Comparison of ENCODE assay signal across 32 cellular contexts in genomic region chr1:22547186-22547817, GRCh38. TPM values are rescaled to one million over a fixed set of nuclear protein-coding genes. Genes with fewer than 3 reads are reported as not detected.
A peak's percentile ranks its signal among the peaks of the same experiment; 100 is the strongest.
DNase-seq lines count a peak whose midpoint lies in the region; ATAC-seq, FAIRE-seq and TF ChIP-seq lines count a peak whose summit lies in the region.
"Had no signal": no experiment of that assay in that cellular context is flagged by ENCODE, and none has a peak within 500 bp of the region (broad histone marks: within the 10 kb centered on the region; RNA-seq: fewer than 3 reads in every experiment).

No MANE protein-coding gene starts in this region.

- H4K8ac ChIP-seq in neuronal stem cell (ENCODE audit: low read depth, low read length) = peak overlapping the region; percentile 65

- H3K9ac ChIP-seq in K562 (ENCODE audit: insufficient read depth in 1 of 2, low read depth in 2 of 2, low read length in 2 of 2) (no peak overlapping the region), neuronal stem cell (ENCODE audit: low read depth, low read length, poor library complexity) (no peak overlapping the region)
- H3K9ac ChIP-seq: BLaER1 had no signal

- no peak overlapping the region for H2BK120ac ChIP-seq in neuronal stem cell (ENCODE audit: low read depth, low read length)

- no peak overlapping the region for H3K4me3 Mint-ChIP-seq in glutamatergic neuron (ENCODE audit: unreplicated experiment)
- H3K4me3 Mint-ChIP-seq in activated CD4-positive, alpha-beta memory T cell treated with anti-CD3 and anti-CD28 coated beads for 36 hours = no peak overlapping the region
- H3K4me3 Mint-ChIP-seq: CD4-positive, alpha-beta memory T cell; CD4-positive, CD25-positive, alpha-beta regulatory T cell; CD8-positive, alpha-beta memory T cell had no signal

- peaks cover 64 to 95% of the 10 kb centered on the region in 2 experiments for H3K27me3 ChIP-seq in K562 (ENCODE audit: control insufficient read depth in 2 of 2, insufficient read depth in 2 of 2, low read length in 2 of 2)
- H3K27me3 ChIP-seq in neuronal stem cell (ENCODE audit: control insufficient read depth in 3 of 3, insufficient read depth in 3 of 3, low read depth in 1 of 3, low read length in 3 of 3) = peaks cover 0 to 85% (median 15%) of the 10 kb centered on the region in 3 experiments
- H3K27me3 ChIP-seq in left ventricle myocardium inferior (ENCODE audit: low read depth) = peaks cover 91% of the 10 kb centered on the region
- H3K27me3 ChIP-seq: BE2C had no signal

- no peaks in the 10 kb centered on the region for H3K9me3 ChIP-seq in K562 (replicated peaks; ENCODE audit: control insufficient read depth, insufficient read depth, low read depth, low read length)
- H3K9me3 ChIP-seq in neuronal stem cell (replicated peaks in 1 of 2; ENCODE audit: control insufficient read depth in 2 of 2, insufficient read depth in 1 of 2, low read depth in 1 of 2, low read length in 2 of 2) = peaks cover 0 to 1% of the 10 kb centered on the region in 2 donors
- no peaks in the 10 kb centered on the region for H3K9me3 ChIP-seq in left ventricle myocardium inferior (replicated peaks)
- H3K9me3 ChIP-seq: BE2C, BLaER1 had no signal

- H4K20me1 ChIP-seq in K562 (replicated peaks; ENCODE audit: control insufficient read depth, insufficient read depth, low read length) = peaks cover 25% of the 10 kb centered on the region
- H4K20me1 ChIP-seq: BLaER1 had no signal

- H3K4me1 Mint-ChIP-seq in glutamatergic neuron (ENCODE audit: low read depth, unreplicated experiment) = peaks cover 4% of the 10 kb centered on the region
- no peaks in the 10 kb centered on the region for H3K4me1 Mint-ChIP-seq in activated CD4-positive, alpha-beta memory T cell treated with anti-CD3 and anti-CD28 coated beads for 36 hours (ENCODE audit: low read depth)
- H3K4me1 Mint-ChIP-seq: CD14-positive monocyte; CD4-positive, alpha-beta memory T cell; CD4-positive, CD25-positive, alpha-beta regulatory T cell; CD8-positive, alpha-beta memory T cell had no signal

- H3K4me2 ChIP-seq in K562 (ENCODE audit: insufficient read depth, low read length) (no peak overlapping the region), neuronal stem cell (ENCODE audit: insufficient read depth, low read length, poor library complexity, severe bottlenecking) (no peak overlapping the region)
- H3K4me2 ChIP-seq: BLaER1 had no signal

- no peak for FAIRE-seq in K562 (lab: Jason Lieb, UNC)
- FAIRE-seq: A204.1, GM12878, GM12892, GM18507 had no signal

- H3K27ac Mint-ChIP-seq in glutamatergic neuron (ENCODE audit: unreplicated experiment) = peak overlapping the region; percentile 12
- H3K27ac Mint-ChIP-seq in activated CD4-positive, alpha-beta memory T cell treated with anti-CD3 and anti-CD28 coated beads for 36 hours = no peak overlapping the region
- H3K27ac Mint-ChIP-seq: CD8-positive, alpha-beta memory T cell had no signal

- no TSS peak for BruUV-seq in K562 (replicated peaks; lab: Mats Ljungman, UMichigan)

- TF ChIP-seq RAD21 in K562 (CRISPR knock-in tag; conservative IDR thresholded peaks at IDR 0.05 in 1 of 2, IDR thresholded peaks at IDR 0.05 in 1 of 2) = no peak

- H3K4me3 ChIP-seq in K562 (no peak overlapping the region), neuronal stem cell (ENCODE audit: low read length in 2 of 2) (no peak overlapping the region), left ventricle myocardium inferior (no peak overlapping the region)
- H3K4me3 ChIP-seq: BLaER1, GM12878 had no signal

- H3K18ac ChIP-seq in neuronal stem cell (ENCODE audit: low read length) = no peak overlapping the region

- H3K36me3 Mint-ChIP-seq in glutamatergic neuron (ENCODE audit: unreplicated experiment) = peaks cover 5% of the 10 kb centered on the region
- H3K36me3 Mint-ChIP-seq in activated CD4-positive, alpha-beta memory T cell treated with anti-CD3 and anti-CD28 coated beads for 36 hours = no peaks in the 10 kb centered on the region
- H3K36me3 Mint-ChIP-seq: CD14-positive monocyte; CD4-positive, alpha-beta memory T cell; CD4-positive, CD25-positive, alpha-beta regulatory T cell; CD8-positive, alpha-beta memory T cell had no signal

- H2BK5ac ChIP-seq in neuronal stem cell (ENCODE audit: low read length) = no peak overlapping the region

- in situ Hi-C loops in K562 (cut with MboI) = no loop called here

- H2BK15ac ChIP-seq in neuronal stem cell (ENCODE audit: low read length) = no peak overlapping the region

- WGBS in K562 (ENCODE audit: insufficient coverage, low coverage, missing lambda C conversion rate) = 0% methylated on average over 2 of the region's 6 CpGs
- WGBS in neuronal stem cell (ENCODE audit: extremely low coverage in 2 of 2, insufficient read length in 2 of 2, insufficient replicate concordance in 1 of 2), 2 donors = 100% methylated on average over 1 to 3 of the region's 6 CpGs

- H3K9me3 Mint-ChIP-seq in glutamatergic neuron (ENCODE audit: unreplicated experiment) = peaks cover 4% of the 10 kb centered on the region
- H3K9me3 Mint-ChIP-seq in activated CD4-positive, alpha-beta memory T cell treated with anti-CD3 and anti-CD28 coated beads for 36 hours = no peaks in the 10 kb centered on the region
- H3K9me3 Mint-ChIP-seq: CD14-positive monocyte; CD4-positive, alpha-beta memory T cell; CD4-positive, CD25-positive, alpha-beta regulatory T cell; CD8-positive, alpha-beta memory T cell had no signal

- TF ChIP-seq CTCF in K562 (IDR thresholded peaks at IDR 0.05 in 2 of 3, conservative IDR thresholded peaks at IDR 0.05 in 1 of 3; ENCODE audit: insufficient read depth in 2 of 3, low read depth in 1 of 3, low read length in 3 of 3) = no peak
- no peak for TF ChIP-seq CTCF in glutamatergic neuron (IDR thresholded peaks at IDR 0.05; ENCODE audit: partially characterized antibody, unreplicated experiment)
- TF ChIP-seq CTCF in left ventricle myocardium inferior (IDR thresholded peaks at IDR 0.05; ENCODE audit: borderline replicate concordance) = no peak

- ATAC-seq in K562 (no peak), HG03354 (IDR thresholded peaks at IDR 0.05; ENCODE audit: poor library complexity, severe bottlenecking, unreplicated experiment) (no peak)
- ATAC-seq: GM12878 had no signal

- peaks cover 15% of the 10 kb centered on the region for H3K27me3 Mint-ChIP-seq in glutamatergic neuron (ENCODE audit: unreplicated experiment)
- H3K27me3 Mint-ChIP-seq in activated CD4-positive, alpha-beta memory T cell treated with anti-CD3 and anti-CD28 coated beads for 36 hours = peaks cover 22% of the 10 kb centered on the region

- TF ChIP-seq EP300 in K562 (IDR thresholded peaks at IDR 0.05; ENCODE audit: low read length) = no peak

- no peaks in the 10 kb centered on the region for H3K36me3 ChIP-seq in K562 (ENCODE audit: control insufficient read depth, insufficient read depth, low read length)
- H3K36me3 ChIP-seq in neuronal stem cell (replicated peaks in 1 of 2; ENCODE audit: control insufficient read depth in 2 of 2, insufficient read depth in 2 of 2, low read length in 2 of 2) = no peaks in the 10 kb centered on the region
- no peaks in the 10 kb centered on the region for H3K36me3 ChIP-seq in left ventricle myocardium inferior
- H3K36me3 ChIP-seq: BE2C, BLaER1 had no signal

- H3K4me1 ChIP-seq in K562 (replicated peaks in 1 of 2; ENCODE audit: control insufficient read depth in 2 of 2, insufficient read depth in 2 of 2, low read length in 2 of 2) = peaks cover 0 to 5% of the 10 kb centered on the region in 2 experiments; a peak in 1 of 5 replicates
- H3K4me1 ChIP-seq in neuronal stem cell (ENCODE audit: control insufficient read depth in 2 of 2, insufficient read depth in 1 of 2, low read depth in 1 of 2, low read length in 2 of 2) = peaks cover 0 to 4% of the 10 kb centered on the region in 2 donors
- H3K4me1 ChIP-seq in left ventricle myocardium inferior = no peaks in the 10 kb centered on the region
- H3K4me1 ChIP-seq: BE2C, BLaER1 had no signal

- no peaks in the 10 kb centered on the region for H3K9me1 ChIP-seq in K562 (ENCODE audit: control insufficient read depth, insufficient read depth, low read length)

- CTCF ChIA-PET in K562 (lab: Yijun Ruan, JAX; ENCODE audit: low intra/inter-chr PET ratio) = no interaction called here
- CTCF ChIA-PET in activated CD4-positive, alpha-beta memory T cell treated with anti-CD3 and anti-CD28 coated beads for 36 hours (lab: Charles Lee) = no interaction called here

- no peak for TF ChIP-seq POLR2A in K562 (conservative IDR thresholded peaks at IDR 0.05)

- POLR2A ChIA-PET in K562 (lab: Yijun Ruan, JAX) = interaction anchor here (1.0 kb wide), 1 partner anchor 27 kb away, joined by 3 read pairs; no protein-coding TSS in a partner anchor
- POLR2A ChIA-PET in activated CD4-positive, alpha-beta memory T cell treated with anti-CD3 and anti-CD28 coated beads for 36 hours (lab: Charles Lee) = no interaction called here

- H3K79me1 ChIP-seq in neuronal stem cell (ENCODE audit: low read depth, low read length) = peaks cover 2% of the 10 kb centered on the region

- H2AK5ac ChIP-seq in neuronal stem cell (ENCODE audit: low read depth, low read length) = no peak overlapping the region

- no peak overlapping the region for H3K14ac ChIP-seq in neuronal stem cell (ENCODE audit: low read length)

- DNase-seq in K562 (ENCODE audit: extremely low read depth in 1 of 4, low spot score in 3 of 4) (no peak), glutamatergic neuron (no peak), neuronal stem cell (ENCODE audit: low spot score) (no peak), left ventricle myocardium inferior (no peak), NCI-H2171 treated with DMSO at 0.1 percent for 48 hours (lab: John Stamatoyannopoulos, UW) (no peak)
- DNase-seq in activated CD4-positive, alpha-beta memory T cell treated with anti-CD3 and anti-CD28 coated beads for 36 hours = no peak
- DNase-seq: 8988T; ACHN; BE2C; C1 segment of cervical spinal cord; CD4-positive, CD25-positive, alpha-beta regulatory T cell; CD8-positive, alpha-beta memory T cell; COR-L47; DMS 273 treated with DMSO at 0.1 percent for 48 hours; DMS153; DMS53; DMS79; DND-41; EL; GDM1 had no signal

- H3K4ac ChIP-seq in neuronal stem cell (ENCODE audit: low read length) = no peak overlapping the region

- H3K23ac ChIP-seq in neuronal stem cell (ENCODE audit: low read depth, low read length, poor library complexity) = no peak overlapping the region

- H4K91ac ChIP-seq in neuronal stem cell (ENCODE audit: low read depth, low read length, poor library complexity) = no peak overlapping the region

- H2AFZ ChIP-seq in K562 (ENCODE audit: low read depth, low read length) (no peak overlapping the region), neuronal stem cell (ENCODE audit: low read length) (no peak overlapping the region)

- intact Hi-C loops in K562 (cut with micrococcal nuclease) (loop anchor here (5.0 kb wide), 1 partner anchor 95 kb away; the partner anchor contains the start of gene C1QC), left ventricle myocardium inferior (cut with micrococcal nuclease) (no loop called here)
- intact Hi-C loops in activated CD4-positive, alpha-beta memory T cell treated with anti-CD3 and anti-CD28 coated beads for 36 hours (cut with micrococcal nuclease) = no loop called here

- H2BK12ac ChIP-seq in neuronal stem cell (ENCODE audit: low read length) = no peak overlapping the region

- no peaks in the 10 kb centered on the region for H3K79me2 ChIP-seq in K562 (ENCODE audit: control insufficient read depth, insufficient read depth, low read length)

- H3K27ac ChIP-seq in K562 (ENCODE audit: extremely low read depth, low read depth, low read length) = no peak overlapping the region
- H3K27ac ChIP-seq in neuronal stem cell (replicated peaks; ENCODE audit: low read length) = no peak overlapping the region
- H3K27ac ChIP-seq in left ventricle myocardium inferior (replicated peaks) = no peak overlapping the region
- H3K27ac ChIP-seq: BLaER1 had no signal

RNA-seq across cellular contexts. Expression of gene EPHA8, which starts 16.0 kb away (rescaled TPM):
- not detected in 2 replicates for total RNA-seq in K562 (2011; cell fraction: chromatin; rRNA removed; ENCODE audit: low replicate concordance)
- not detected in 2 replicates for total RNA-seq in K562 (2011; cell fraction: nucleolus; rRNA removed)
- not detected in 2 replicates for total RNA-seq in K562 (2011; cell fraction: nucleoplasm; rRNA removed)
- not detected in 2 replicates for total RNA-seq in K562 (2014; rRNA removed)
- not detected in 2 replicates for total RNA-seq in K562 (2014; rRNA removed; fragmentation: Illumina TruSeq; extraction: Trizol)
- total RNA-seq in K562 (2015; rRNA removed; fragmentation: Illumina TruSeq; extraction: Trizol) = not detected in 2 replicates
- not detected in 2 replicates for total RNA-seq in K562 (2021)
- not detected in 2 replicates for polyA plus RNA-seq in K562 (2011; rRNA removed)
- not detected in 2 replicates for polyA plus RNA-seq in K562 (2011; cell fraction: cytosol; rRNA removed)
- not detected in 2 replicates for polyA plus RNA-seq in K562 (2011; cell fraction: nucleus; rRNA removed)
- polyA plus RNA-seq in K562 (2012) = not detected in 2 replicates
- polyA plus RNA-seq in K562 (2014; fragmentation: Illumina TruSeq; extraction: Trizol) = not detected in 2 replicates
- polyA plus RNA-seq in K562 (2014; fragmentation: Nextera tagmentation; extraction: Ambion mirVana) = not detected
- polyA plus RNA-seq in K562 (2014; rRNA removed) = not detected in 2 replicates
- not detected in 2 replicates for polyA minus RNA-seq in K562 (2011; rRNA and poly(A)+ RNA removed)
- polyA minus RNA-seq in K562 (2011; cell fraction: cytosol; rRNA and poly(A)+ RNA removed) = not detected in 2 replicates
- not detected in 2 replicates for polyA minus RNA-seq in K562 (2011; cell fraction: nucleus; rRNA and poly(A)+ RNA removed)
- 0.69 TPM for total RNA-seq in glutamatergic neuron (ENCODE audit: unreplicated experiment)
- 0.03 TPM for polyA plus RNA-seq in neuronal stem cell (2013, experiment 1 of 2)
- polyA plus RNA-seq in neuronal stem cell (2013, experiment 2 of 2) = 0.04 TPM
- not detected for total RNA-seq in activated CD4-positive, alpha-beta memory T cell treated with anti-CD3 and anti-CD28 coated beads for 36 hours
- not detected for total RNA-seq in left ventricle myocardium inferior
- total RNA-seq: A673; CD4-positive, alpha-beta memory T cell; CD4-positive, CD25-positive, alpha-beta regulatory T cell; CD8-positive, alpha-beta memory T cell; Daoy; G401; GM12878 had no signal
- polyA plus RNA-seq: AG04450; CD14-positive monocyte; CD4-positive, alpha-beta memory T cell; CD4-positive, CD25-positive, alpha-beta regulatory T cell; CD8-positive, alpha-beta memory T cell; GM12878 had no signal
